Comparison of ENCODE assay signal across 19 cellular contexts in the genomic region with DNA sequence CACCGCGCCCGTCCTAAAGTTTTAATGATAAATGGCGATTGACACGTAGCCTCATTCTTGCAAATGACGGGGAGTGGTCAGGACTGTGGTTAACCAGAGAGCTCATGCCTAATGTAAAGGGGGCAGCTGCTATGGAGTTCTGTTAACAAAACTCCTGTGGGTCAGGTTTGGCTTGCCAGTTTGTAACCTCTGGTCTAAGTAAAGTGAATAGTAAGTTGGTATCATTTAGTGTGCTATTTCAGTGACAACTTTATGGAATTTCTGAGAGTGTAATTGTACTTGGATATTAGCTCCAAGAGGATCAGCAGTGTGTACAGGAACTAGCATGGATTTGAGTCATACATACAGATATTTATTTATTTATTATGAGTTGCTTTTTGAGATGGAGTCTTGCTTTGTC.
"Had no signal": no experiment of that assay in that cellular context is flagged by ENCODE, and none has a peak within 500 bp of the region (broad histone marks: within the 10 kb centered on the region; RNA-seq: fewer than 3 reads in every experiment).

No MANE protein-coding gene starts in this region.

- H3K9me3 Mint-ChIP-seq: activated B cell treated with CpG ODN at 0.5 μM for 24 hours; effector memory CD8-positive, alpha-beta T cell; stimulated activated memory B cell treated with anti-CD40 and anti-IgM and Interleukin-4, amounts not matched to agents 10 μg/mL and 1 μg/mL and 100 μg/mL, for 72 hours; T-helper 1 cell treated with Interleukin-12 subunit alpha and Interleukin-12 subunit beta and Interleukin-4 antibody, amounts not matched to agents 30 μg/mL and 1 μg/mL, for 36 hours had no signal

- H3K4me1 ChIP-seq: right lobe of liver, testis had no signal

- DNase-seq: activated B cell treated with CpG ODN at 0.5 μM for 24 hours; activated CD4-positive, alpha-beta T cell treated with anti-CD3 and anti-CD28 coated beads for 36 hours; activated CD4-positive, alpha-beta T cell treated with anti-CD3 and anti-CD28 coated beads, Interleukin-2, amount 50 U/mL, for 4 hours; anterior cingulate cortex; central memory CD4-positive, alpha-beta T cell; dorsolateral prefrontal cortex; effector memory CD8-positive, alpha-beta T cell; hippocampal formation; left ventricle myocardium superior; occipital lobe; right lobe of liver; small intestine; stimulated activated CD4-positive, alpha-beta T cell treated with anti-CD3 and anti-CD28 coated beads, Interleukin-2, amount 100 ng/mL, for 24 hours; testis; trophoblast cell; uterus had no signal

- H3K27me3 ChIP-seq: dorsolateral prefrontal cortex, right lobe of liver, testis, uterus had no signal

- ATAC-seq: effector memory CD8-positive, alpha-beta T cell; esophagus mucosa; left ventricle myocardium superior; right lobe of liver; stimulated activated memory B cell treated with anti-CD40 and anti-IgM and Interleukin-4, amounts not matched to agents 10 μg/mL and 1 μg/mL and 100 μg/mL, for 72 hours had no signal

- H3K4me3 Mint-ChIP-seq: activated B cell treated with CpG ODN at 0.5 μM for 24 hours; activated CD4-positive, alpha-beta T cell treated with anti-CD3 and anti-CD28 coated beads for 36 hours; effector memory CD8-positive, alpha-beta T cell; stimulated activated memory B cell treated with anti-CD40 and anti-IgM and Interleukin-4, amounts not matched to agents 10 μg/mL and 1 μg/mL and 100 μg/mL, for 72 hours; T-helper 1 cell treated with Interleukin-12 subunit alpha and Interleukin-12 subunit beta and Interleukin-4 antibody, amounts not matched to agents 30 μg/mL and 1 μg/mL, for 36 hours had no signal

- H3K27ac ChIP-seq: right lobe of liver, testis had no signal

- H3K27me3 Mint-ChIP-seq: activated B cell treated with CpG ODN at 0.5 μM for 24 hours; activated CD4-positive, alpha-beta T cell treated with anti-CD3 and anti-CD28 coated beads for 36 hours; effector memory CD8-positive, alpha-beta T cell; stimulated activated memory B cell treated with anti-CD40 and anti-IgM and Interleukin-4, amounts not matched to agents 10 μg/mL and 1 μg/mL and 100 μg/mL, for 72 hours had no signal

- H3K27ac Mint-ChIP-seq: activated B cell treated with CpG ODN at 0.5 μM for 24 hours; stimulated activated memory B cell treated with anti-CD40 and anti-IgM and Interleukin-4, amounts not matched to agents 10 μg/mL and 1 μg/mL and 100 μg/mL, for 72 hours; T-helper 1 cell treated with Interleukin-12 subunit alpha and Interleukin-12 subunit beta and Interleukin-4 antibody, amounts not matched to agents 30 μg/mL and 1 μg/mL, for 36 hours had no signal

- H3K4me3 ChIP-seq: dorsolateral prefrontal cortex, right lobe of liver, testis, uterus had no signal

- H3K9me3 ChIP-seq: right lobe of liver, testis, uterus had no signal

- H3K36me3 ChIP-seq: uterus had no signal

- H3K4me1 Mint-ChIP-seq: activated B cell treated with CpG ODN at 0.5 μM for 24 hours; stimulated activated memory B cell treated with anti-CD40 and anti-IgM and Interleukin-4, amounts not matched to agents 10 μg/mL and 1 μg/mL and 100 μg/mL, for 72 hours had no signal
